Comparison of ENCODE assay signal across 1 cellular context in genomic region chr20:47358672-47359532, GRCh38.
TF ChIP-seq lines count a peak whose summit lies in the region.

No MANE protein-coding gene starts in this region.

TF ChIP-seq in HepG2, 621 proteins besides CTCF, POLR2A, EP300 and RAD21 (continued from another document and continues in another):
- peak; percentile 99 for TF ChIP-seq PAXIP1 (CRISPR knock-in tag; conservative IDR thresholded peaks at IDR 0.05)
- TF ChIP-seq KDM2A (CRISPR knock-in tag; IDR thresholded peaks at IDR 0.05; ENCODE audit: borderline replicate concordance, low read depth) = peak; percentile 76
- peak; percentile 50; the same call in 1 of the 2 replicates for TF ChIP-seq ATF7-NPFF (CRISPR knock-in tag; IDR thresholded peaks at IDR 0.05; ENCODE audit: low read depth)
- peak; percentile 99 for TF ChIP-seq NRL (CRISPR knock-in tag; IDR thresholded peaks at IDR 0.05; ENCODE audit: borderline replicate concordance)
- TF ChIP-seq HMGXB3 (CRISPR knock-in tag; IDR thresholded peaks at IDR 0.05; ENCODE audit: borderline replicate concordance) = peak; percentile 74; the same call in 1 of the 2 replicates
- peak in 1 of 2 experiments; percentile 91; a peak in 2 of 4 replicates for TF ChIP-seq ATF4 (CRISPR knock-in tag; IDR thresholded peaks at IDR 0.05)
- peak; percentile 48; the same call in 1 of the 2 replicates for TF ChIP-seq GMEB1 (CRISPR knock-in tag; IDR thresholded peaks at IDR 0.05; ENCODE audit: borderline replicate concordance)
- peak; percentile 73; the same call in 1 of the 2 replicates for TF ChIP-seq RBAK (CRISPR knock-in tag; IDR thresholded peaks at IDR 0.05)
- peak; percentile 44; the same call in 1 of the 2 replicates for TF ChIP-seq ZBTB10 (CRISPR knock-in tag; IDR thresholded peaks at IDR 0.05; ENCODE audit: borderline replicate concordance)
- peak; percentile 26; the same call in 1 of the 2 replicates for TF ChIP-seq ATF6 (CRISPR knock-in tag; conservative IDR thresholded peaks at IDR 0.05)
- no peak for TF ChIP-seq SOX6 (IDR thresholded peaks at IDR 0.05)
- TF ChIP-seq SOX6 (CRISPR knock-in tag; IDR thresholded peaks at IDR 0.05) = peak; percentile 93
- peak; percentile 78; the same call in 1 of the 2 replicates for TF ChIP-seq MTF2 (CRISPR knock-in tag; IDR thresholded peaks at IDR 0.05; ENCODE audit: borderline replicate concordance)
- no peak for TF ChIP-seq GPN1 (CRISPR knock-in tag; IDR thresholded peaks at IDR 0.05; ENCODE audit: borderline replicate concordance)
- TF ChIP-seq NCOA5 (CRISPR knock-in tag; IDR thresholded peaks at IDR 0.05) = 0 out of 2 replicates have a peak, but pooled peaks have one; percentile 82
- peak; percentile 90 for TF ChIP-seq HDAC2 (CRISPR knock-in tag; IDR thresholded peaks at IDR 0.05)
- TF ChIP-seq TARDBP (CRISPR knock-in tag; IDR thresholded peaks at IDR 0.05) = peak; percentile 99
- TF ChIP-seq REL (CRISPR knock-in tag; conservative IDR thresholded peaks at IDR 0.05) = peak; percentile 89; the same call in 1 of the 2 replicates
- peak; percentile 91 for TF ChIP-seq FOXA3 (CRISPR knock-in tag; IDR thresholded peaks at IDR 0.05)
- peak; percentile 96 for TF ChIP-seq RNF219 (CRISPR knock-in tag; IDR thresholded peaks at IDR 0.05)
- peak; percentile 76 for TF ChIP-seq KMT2B (CRISPR knock-in tag; IDR thresholded peaks at IDR 0.05)
- no peak for TF ChIP-seq THAP7 (CRISPR knock-in tag; IDR thresholded peaks at IDR 0.05)
- peak; percentile 44; the same call in 1 of the 2 replicates for TF ChIP-seq ZNF276 (CRISPR knock-in tag; IDR thresholded peaks at IDR 0.05; ENCODE audit: low read depth)
- TF ChIP-seq NBN (conservative IDR thresholded peaks at IDR 0.05) = no peak
- TF ChIP-seq SNAI1 (CRISPR knock-in tag; IDR thresholded peaks at IDR 0.05; ENCODE audit: borderline replicate concordance) = 0 out of 2 replicates have a peak, but pooled peaks have one; percentile 28
- no peak; the same call in 1 of the 2 replicates for TF ChIP-seq KLF15 (CRISPR knock-in tag; IDR thresholded peaks at IDR 0.05; ENCODE audit: borderline replicate concordance)
- TF ChIP-seq ZNF484 (CRISPR knock-in tag; IDR thresholded peaks at IDR 0.05; ENCODE audit: borderline replicate concordance, low read depth) = no peak
- peak; percentile 97 for TF ChIP-seq HNF4A (CRISPR knock-in tag; IDR thresholded peaks at IDR 0.05)
- peak; percentile 93 for TF ChIP-seq ATF5 (CRISPR knock-in tag; IDR thresholded peaks at IDR 0.05; ENCODE audit: low read depth)
- TF ChIP-seq HNRNPL (IDR thresholded peaks at IDR 0.05; ENCODE audit: low read depth, low read length) = peak; percentile 85; the same call in 1 of the 2 replicates
- peak; percentile 97 for TF ChIP-seq MEIS1 (CRISPR knock-in tag; IDR thresholded peaks at IDR 0.05; ENCODE audit: borderline replicate concordance)
- peak; percentile 100 for TF ChIP-seq TEF (CRISPR knock-in tag; IDR thresholded peaks at IDR 0.05)
- peak; percentile 85; the same call in 1 of the 2 replicates for TF ChIP-seq ZNF441 (CRISPR knock-in tag; IDR thresholded peaks at IDR 0.05; ENCODE audit: borderline replicate concordance)
